In the genomic region with DNA sequence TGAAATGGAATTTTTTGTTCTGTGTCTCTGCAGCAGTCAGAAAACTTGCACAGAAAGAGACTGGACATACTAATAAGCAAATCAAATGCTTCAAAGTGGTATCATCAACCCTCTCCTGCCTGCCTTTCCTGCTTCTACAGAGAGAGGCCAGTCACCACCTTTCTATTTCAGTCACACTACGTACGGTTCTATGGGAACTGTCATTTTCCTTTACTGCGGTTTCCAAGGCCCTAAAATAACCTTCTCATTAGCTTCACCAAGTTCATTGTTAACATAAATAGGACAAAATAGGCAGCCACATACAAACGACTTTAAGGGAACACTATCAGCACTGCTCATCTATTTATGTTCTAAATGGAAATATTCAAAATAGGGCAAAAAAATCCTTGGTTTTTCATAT, we compare ENCODE assay signal across 11 cellular contexts.
A peak's percentile ranks its signal among the peaks of the same experiment; 100 is the strongest.
DNase-seq lines count a peak whose midpoint lies in the region; ATAC-seq and TF ChIP-seq lines count a peak whose summit lies in the region.
"Had no signal": no experiment of that assay in that cellular context is flagged by ENCODE, and none has a peak within 500 bp of the region (broad histone marks: within the 10 kb centered on the region; RNA-seq: fewer than 3 reads in every experiment).

No MANE protein-coding gene starts in this region.

- no peaks in the 10 kb centered on the region for H3K27me3 Mint-ChIP-seq in activated T-helper 2 cell treated with anti-CD3 and anti-CD28 coated beads, Interferon-gamma antibody, Interleukin-2, Interleukin-4, amounts not matched to agents 10 μg/mL and 5 μg/mL and 100 μg/mL, durations not matched to agents 14 hours and 24 hours and 36 hours (ENCODE audit: low read depth)

- peaks cover 4% of the 10 kb centered on the region for H3K9me3 Mint-ChIP-seq in activated T-helper 2 cell treated with anti-CD3 and anti-CD28 coated beads, Interferon-gamma antibody, Interleukin-2, Interleukin-4, amounts not matched to agents 10 μg/mL and 5 μg/mL and 100 μg/mL, durations not matched to agents 14 hours and 24 hours and 36 hours
- H3K9me3 Mint-ChIP-seq: activated T-cell treated with anti-CD3 and anti-CD28 coated beads, Interleukin-2, amount 50 U/mL, for 4 hours had no signal

- intact Hi-C loops in activated T-helper 2 cell treated with anti-CD3 and anti-CD28 coated beads, Interferon-gamma antibody, Interleukin-2, Interleukin-4, amounts not matched to agents 10 μg/mL and 5 μg/mL and 100 μg/mL, durations not matched to agents 14 hours and 24 hours and 36 hours (cut with micrococcal nuclease): loop anchor here (1.0 to 5.0 kb wide), 4 partner anchors 20 to 70 kb away; no protein-coding TSS in a partner anchor

- peaks cover 4% of the 10 kb centered on the region for H3K36me3 Mint-ChIP-seq in activated T-helper 2 cell treated with anti-CD3 and anti-CD28 coated beads, Interferon-gamma antibody, Interleukin-2, Interleukin-4, amounts not matched to agents 10 μg/mL and 5 μg/mL and 100 μg/mL, durations not matched to agents 14 hours and 24 hours and 36 hours (ENCODE audit: low read depth)

- DNase-seq in activated T-helper 2 cell treated with anti-CD3 and anti-CD28 coated beads, Interferon-gamma antibody, Interleukin-2, Interleukin-4, amounts not matched to agents 10 μg/mL and 5 μg/mL and 100 μg/mL, durations not matched to agents 14 hours and 24 hours and 36 hours (ENCODE audit: low spot score): no peak
- DNase-seq in non-pigmented ciliary epithelial cell (ENCODE audit: low read depth) (peak; percentile 17), NK-92 (lab: John Stamatoyannopoulos, UW; ENCODE audit: unreplicated experiment) (no peak), NCI-H1417 (lab: John Stamatoyannopoulos, UW) (no peak), inferior parietal cortex (ENCODE audit: extremely low spot score) (no peak)
- DNase-seq: activated T-cell treated with anti-CD3 and anti-CD28 coated beads, Interleukin-2, amount 50 U/mL, for 4 hours; NCI-H1417 treated with DMSO at 0.1 percent for 48 hours; stimulated activated CD4-positive, alpha-beta T cell treated with anti-CD3 and anti-CD28 coated beads, Interleukin-4, amount 100 ng/mL, for 1 hour had no signal

- H3K4me3 Mint-ChIP-seq in activated T-helper 2 cell treated with anti-CD3 and anti-CD28 coated beads, Interferon-gamma antibody, Interleukin-2, Interleukin-4, amounts not matched to agents 10 μg/mL and 5 μg/mL and 100 μg/mL, durations not matched to agents 14 hours and 24 hours and 36 hours (ENCODE audit: low read depth): no peak overlapping the region
- H3K4me3 Mint-ChIP-seq: activated T-cell treated with anti-CD3 and anti-CD28 coated beads, Interleukin-2, amount 50 U/mL, for 4 hours had no signal

- H3K4me1 Mint-ChIP-seq in activated T-helper 2 cell treated with anti-CD3 and anti-CD28 coated beads, Interferon-gamma antibody, Interleukin-2, Interleukin-4, amounts not matched to agents 10 μg/mL and 5 μg/mL and 100 μg/mL, durations not matched to agents 14 hours and 24 hours and 36 hours (ENCODE audit: low read depth): peaks cover 25% of the 10 kb centered on the region

- ATAC-seq in HG02610 (IDR thresholded peaks at IDR 0.05; ENCODE audit: unreplicated experiment): peak; percentile 66
- ATAC-seq in HG03045 (IDR thresholded peaks at IDR 0.05; ENCODE audit: unreplicated experiment): no peak

- H3K27ac Mint-ChIP-seq in activated T-helper 2 cell treated with anti-CD3 and anti-CD28 coated beads, Interferon-gamma antibody, Interleukin-2, Interleukin-4, amounts not matched to agents 10 μg/mL and 5 μg/mL and 100 μg/mL, durations not matched to agents 14 hours and 24 hours and 36 hours: peak overlapping the region; percentile 35

- TF ChIP-seq CTCF in GM12872 (IDR thresholded peaks at IDR 0.05; ENCODE audit: insufficient read depth, low read depth, low read length): peak; percentile 21; the same call in 1 of the 3 replicates
